ENCODE assay signal across 14 cellular contexts in the genomic region with DNA sequence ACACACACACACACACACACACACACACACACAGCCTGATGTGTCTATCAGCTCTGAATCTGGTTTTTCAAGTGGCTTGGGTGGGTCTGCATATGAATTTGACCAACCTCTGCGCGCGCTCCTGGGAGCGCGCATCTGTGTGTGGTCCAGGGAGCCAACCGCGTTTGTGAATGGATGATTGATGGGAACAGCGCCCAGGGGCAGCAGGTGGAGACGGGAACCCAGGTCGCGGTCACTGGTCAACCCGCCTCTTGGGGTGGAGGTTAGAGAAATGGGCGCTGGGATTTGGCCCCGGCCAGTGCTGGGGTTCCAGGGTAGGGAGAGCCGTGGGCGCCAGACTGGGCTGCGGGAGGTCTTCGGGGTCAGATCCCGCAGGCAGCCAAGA.
DNase-seq lines count a peak whose midpoint lies in the region; ATAC-seq and TF ChIP-seq lines count a peak whose summit lies in the region.
"Had no signal": no experiment of that assay in that cellular context is flagged by ENCODE, and none has a peak within 500 bp of the region (broad histone marks: within the 10 kb centered on the region; RNA-seq: fewer than 3 reads in every experiment).

No MANE protein-coding gene starts in this region.

- intact Hi-C loops in testis (cut with DNase I; ENCODE audit: low total_unique reads) (no loop called here), esophagus squamous epithelium (cut with DNase I) (no loop called here)

- no peaks in the 10 kb centered on the region for H3K9me3 ChIP-seq in NT2/D1 (ENCODE audit: insufficient read depth, low read length)
- no peaks in the 10 kb centered on the region for H3K9me3 ChIP-seq in testis
- H3K9me3 ChIP-seq in esophagus squamous epithelium: no peaks in the 10 kb centered on the region

- H3K27ac ChIP-seq in testis (peak overlapping the region; percentile 73 to 75), esophagus squamous epithelium (no peak overlapping the region)
- H3K27ac ChIP-seq: WERI-Rb-1 had no signal

- H3K27me3 ChIP-seq in NT2/D1 (ENCODE audit: insufficient read depth, insufficient read length) (peaks cover 58% of the 10 kb centered on the region), testis (no peaks in the 10 kb centered on the region), esophagus squamous epithelium (peaks cover 0 to 54% (median 4%) of the 10 kb centered on the region in 4 donors)

- TF ChIP-seq POLR2A in testis (IDR thresholded peaks at IDR 0.05) (no peak), esophagus squamous epithelium (IDR thresholded peaks at IDR 0.05) (no peak)

- H3K4me3 ChIP-seq in NT2/D1 (ENCODE audit: insufficient read length, low read depth) (peak overlapping the region; percentile 60), testis (peak overlapping the region; percentile 51 to 69), esophagus squamous epithelium (peak overlapping the region in 1 of 4 donors; percentile 49)
- H3K4me3 ChIP-seq: K562 had no signal

- peak overlapping the region; percentile 72 for H3K9ac ChIP-seq in NT2/D1 (ENCODE audit: insufficient read length, low read depth)

- DNase-seq in NCI-H1092 treated with DMSO at 0.1 percent for 48 hours (lab: John Stamatoyannopoulos, UW) (peak; percentile 90), NT2/D1 (ENCODE audit: low read depth, low spot score) (no peak), iPS-NIHi11 (ENCODE audit: low spot score) (peak; percentile 32), testis (peak; percentile 80), esophagus squamous epithelium (lab: John Stamatoyannopoulos, UW) (no peak), NCI-H128 (lab: John Stamatoyannopoulos, UW; ENCODE audit: unreplicated experiment) (no peak)
- DNase-seq: activated T-cell treated with anti-CD3 and anti-CD28 coated beads, Interleukin-2, amount 50 U/mL, for 72 hours; NCI-H1048; NCI-H226; Right ventricle myocardium superior; stimulated activated CD4-positive, alpha-beta T cell treated with anti-CD3 and anti-CD28 coated beads, Interleukin-1b, Interleukin-23, amount 100 ng/mL, for 48 hours; WERI-Rb-1 had no signal

- ATAC-seq in HG03354 (IDR thresholded peaks at IDR 0.05; ENCODE audit: poor library complexity, severe bottlenecking, unreplicated experiment): no peak
- ATAC-seq: activated T-cell treated with anti-CD3 and anti-CD28 coated beads, Interleukin-2, amount 50 U/mL, for 72 hours; K562 had no signal

- TF ChIP-seq CTCF in testis (IDR thresholded peaks at IDR 0.05): no peak
- TF ChIP-seq CTCF in esophagus squamous epithelium (IDR thresholded peaks at IDR 0.05): no peak

- H3K4me1 ChIP-seq in NT2/D1 (ENCODE audit: insufficient read depth, insufficient read length) (no peaks in the 10 kb centered on the region), testis (no peaks in the 10 kb centered on the region), esophagus squamous epithelium (peaks cover 0 to 21% (median 0%) of the 10 kb centered on the region in 3 donors)

- 1 to 3% methylated on average over 18 to 19 of the region's 19 CpGs for WGBS in testis, 2 donors
- 0% methylated on average over 1 of the region's 19 CpGs; no CpG with 5 or more reads in 1 of the 2 donors for WGBS in esophagus squamous epithelium, 2 donors

- H3K36me3 ChIP-seq in NT2/D1 (ENCODE audit: insufficient read depth, insufficient read length, low read length) (no peaks in the 10 kb centered on the region), testis (ENCODE audit: low read depth, missing control alignments) (no peaks in the 10 kb centered on the region), esophagus squamous epithelium (no peaks in the 10 kb centered on the region)
- H3K36me3 ChIP-seq: WERI-Rb-1 had no signal

Comparison
In these comparisons a context has a peak if more than half of its experiments do, and no peak if none do; other contexts are left out.
1. DNase-seq: peak in NCI-H1092 treated with DMSO at 0.1 percent for 48 hours (single experiment), iPS-NIHi11 (single experiment) and testis (single experiment); none in NT2/D1 (single experiment), esophagus squamous epithelium (single experiment) and NCI-H128 (single experiment).
2. H3K27ac ChIP-seq: peak in testis (2 of 2); none in esophagus squamous epithelium (0 of 4).